ENCODE assay signal across 8 cellular contexts in the genomic region with DNA sequence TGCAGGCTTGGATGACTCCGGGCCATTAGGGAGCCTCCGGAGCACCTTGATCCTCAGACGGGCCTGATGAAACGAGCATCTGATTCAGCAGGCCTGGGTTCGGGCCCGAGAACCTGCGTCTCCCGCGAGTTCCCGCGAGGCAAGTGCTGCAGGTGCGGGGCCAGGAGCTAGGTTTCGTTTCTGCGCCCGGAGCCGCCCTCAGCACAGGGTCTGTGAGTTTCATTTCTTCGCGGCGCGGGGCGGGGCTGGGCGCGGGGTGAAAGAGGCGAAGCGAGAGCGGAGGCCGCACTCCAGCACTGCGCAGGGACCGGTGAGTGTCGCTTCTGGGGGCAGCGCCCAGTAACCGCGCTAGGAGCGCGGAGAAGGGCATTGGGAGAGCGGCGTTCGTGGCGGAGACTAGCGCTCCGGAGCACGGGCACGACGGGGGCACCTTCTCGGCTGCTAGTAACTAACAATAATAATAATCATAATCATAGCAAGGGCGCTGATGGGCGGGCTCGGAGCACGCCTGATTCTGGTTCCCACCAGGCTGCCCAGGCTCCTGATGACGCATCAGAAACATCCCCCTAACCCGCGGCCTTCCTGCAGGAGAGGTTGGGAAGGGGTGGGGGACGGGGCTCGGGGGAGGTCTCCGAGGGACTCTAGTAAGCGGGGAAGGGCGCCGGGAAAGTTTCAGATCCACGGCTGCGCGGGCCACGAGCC. TPM values are rescaled to one million over a fixed set of nuclear protein-coding genes. Genes with fewer than 3 reads are reported as not detected.
A peak's percentile ranks its signal among the peaks of the same experiment; 100 is the strongest.
DNase-seq lines count a peak whose midpoint lies in the region; ATAC-seq and TF ChIP-seq lines count a peak whose summit lies in the region.

A gene with protein sequence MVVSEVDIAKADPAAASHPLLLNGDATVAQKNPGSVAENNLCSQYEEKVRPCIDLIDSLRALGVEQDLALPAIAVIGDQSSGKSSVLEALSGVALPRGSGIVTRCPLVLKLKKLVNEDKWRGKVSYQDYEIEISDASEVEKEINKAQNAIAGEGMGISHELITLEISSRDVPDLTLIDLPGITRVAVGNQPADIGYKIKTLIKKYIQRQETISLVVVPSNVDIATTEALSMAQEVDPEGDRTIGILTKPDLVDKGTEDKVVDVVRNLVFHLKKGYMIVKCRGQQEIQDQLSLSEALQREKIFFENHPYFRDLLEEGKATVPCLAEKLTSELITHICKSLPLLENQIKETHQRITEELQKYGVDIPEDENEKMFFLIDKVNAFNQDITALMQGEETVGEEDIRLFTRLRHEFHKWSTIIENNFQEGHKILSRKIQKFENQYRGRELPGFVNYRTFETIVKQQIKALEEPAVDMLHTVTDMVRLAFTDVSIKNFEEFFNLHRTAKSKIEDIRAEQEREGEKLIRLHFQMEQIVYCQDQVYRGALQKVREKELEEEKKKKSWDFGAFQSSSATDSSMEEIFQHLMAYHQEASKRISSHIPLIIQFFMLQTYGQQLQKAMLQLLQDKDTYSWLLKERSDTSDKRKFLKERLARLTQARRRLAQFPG (plus strand): TSS at position 286 of the 702 bp plus-strand sequence. CDS start 5,832 bp downstream, outside the sequence.

- CTCF ChIA-PET in activated CD4-positive, alpha-beta T cell treated with anti-CD3 and anti-CD28 coated beads, Interleukin-2, amount 10 ng/mL, durations not matched to agents 7 days and 5 days (lab: Charles Lee), result interaction anchor here (2.3 kb wide), 1 partner anchor 14 kb away, joined by 9 read pairs; no protein-coding TSS in a partner anchor

- in situ Hi-C loops in HAP-1 (cut with MboI; ENCODE audit: low sequenced_read_pairs), result no loop called here

- 2% methylated on average over 61 of the region's 62 CpGs for WGBS in HUES64

- H3K4me1 ChIP-seq in CD4-positive, CD25-positive, alpha-beta regulatory T cell (ENCODE audit: control insufficient read depth, insufficient read depth, low read length, poor library complexity, severe bottlenecking), result peaks cover 25% of the 10 kb centered on the region
- H3K4me1 ChIP-seq in HUES64 (ENCODE audit: insufficient read depth, low read length) (peaks cover 4% of the 10 kb centered on the region; the same call in 1 of the 2 replicates), lower lobe of right lung (peaks cover 36% of the 10 kb centered on the region), HAP-1 (no peaks in the 10 kb centered on the region)

- no peaks in the 10 kb centered on the region for H3K9me3 ChIP-seq in CD4-positive, CD25-positive, alpha-beta regulatory T cell (ENCODE audit: control insufficient read depth in 2 of 2, low read length in 2 of 2)
- no peaks in the 10 kb centered on the region for H3K9me3 ChIP-seq in HUES64 (ENCODE audit: insufficient read depth, low read depth, low read length)
- H3K9me3 ChIP-seq in lower lobe of right lung, result no peaks in the 10 kb centered on the region
- H3K9me3 ChIP-seq in HAP-1, result no peaks in the 10 kb centered on the region; the same call in 1 of the 2 replicates

- intact Hi-C loops in lower lobe of right lung (cut with DNase I), result no loop called here

- peak within 1 kb of the TSS; percentile 85 for H3K4me3 ChIP-seq in CD4-positive, CD25-positive, alpha-beta regulatory T cell (ENCODE audit: low read depth, low read length)
- H3K4me3 ChIP-seq in HUES64 (ENCODE audit: low read length), result peak within 1 kb of the TSS; percentile 70
- H3K4me3 ChIP-seq in lower lobe of right lung, result peak within 1 kb of the TSS; percentile 81
- H3K4me3 ChIP-seq in HAP-1, result no peak within 1 kb of the TSS

- peak within 1 kb of the TSS; percentile 97 to 99 (median 98) for H3K4me3 Mint-ChIP-seq in CD4-positive, CD25-positive, alpha-beta regulatory T cell
- H3K4me3 Mint-ChIP-seq in activated CD4-positive, alpha-beta T cell treated with anti-CD3 and anti-CD28 coated beads, Interleukin-2, amount 10 ng/mL, durations not matched to agents 7 days and 5 days, result peak within 1 kb of the TSS; percentile 96

- peaks cover 19 to 71% (median 46%) of the 10 kb centered on the region in 4 donors for H3K4me1 Mint-ChIP-seq in CD4-positive, CD25-positive, alpha-beta regulatory T cell
- H3K4me1 Mint-ChIP-seq in activated CD4-positive, alpha-beta T cell treated with anti-CD3 and anti-CD28 coated beads, Interleukin-2, amount 10 ng/mL, durations not matched to agents 7 days and 5 days, result peaks cover 76% of the 10 kb centered on the region

- H3K36me3 ChIP-seq in CD4-positive, CD25-positive, alpha-beta regulatory T cell (ENCODE audit: control insufficient read depth, insufficient read depth, low read length), result peaks cover 26% of the 10 kb centered on the region
- H3K36me3 ChIP-seq in HUES64 (ENCODE audit: insufficient read depth, low read length) (no peaks in the 10 kb centered on the region), lower lobe of right lung (peaks cover 31% of the 10 kb centered on the region), HAP-1 (replicated peaks) (no peaks in the 10 kb centered on the region)

- no peaks in the 10 kb centered on the region for H3K27me3 ChIP-seq in CD4-positive, CD25-positive, alpha-beta regulatory T cell (ENCODE audit: control insufficient read depth, insufficient read depth, low read length)
- H3K27me3 ChIP-seq in HUES64 (ENCODE audit: insufficient read depth, low read length) (peaks cover 63% of the 10 kb centered on the region), lower lobe of right lung (ENCODE audit: low read depth) (no peaks in the 10 kb centered on the region), HAP-1 (ENCODE audit: low read depth) (no peaks in the 10 kb centered on the region)

- peaks cover 18% of the 10 kb centered on the region for H3K36me3 Mint-ChIP-seq in CD4-positive, CD25-positive, alpha-beta regulatory T cell
- peaks cover 71% of the 10 kb centered on the region for H3K36me3 Mint-ChIP-seq in activated CD4-positive, alpha-beta T cell treated with anti-CD3 and anti-CD28 coated beads, Interleukin-2, amount 10 ng/mL, durations not matched to agents 7 days and 5 days (ENCODE audit: low read depth)

- peak within 1 kb of the TSS; percentile 79 for H3K27ac ChIP-seq in CD4-positive, CD25-positive, alpha-beta regulatory T cell (ENCODE audit: insufficient read depth, low read length, poor library complexity, severe bottlenecking)
- H3K27ac ChIP-seq in HUES64 (ENCODE audit: low read depth, low read length) (no peak within 1 kb of the TSS), lower lobe of right lung (peak within 1 kb of the TSS; percentile 89)

- peak; percentile 73 to 94 (median 88) for DNase-seq in CD4-positive, CD25-positive, alpha-beta regulatory T cell
- DNase-seq in activated CD4-positive, alpha-beta T cell treated with anti-CD3 and anti-CD28 coated beads, Interleukin-2, amount 10 ng/mL, durations not matched to agents 7 days and 5 days, result peak; percentile 97
- DNase-seq in dermis blood vessel endothelial cell (peak; percentile 58), lower lobe of right lung (peak; percentile 94), HAP-1 (ENCODE audit: low spot score in 2 of 2) (no peak)
- peak; percentile 80 to 82 for DNase-seq in stimulated activated CD4-positive, alpha-beta T cell treated with anti-CD3 and anti-CD28 coated beads, Interleukin-4, amount 100 ng/mL, for 48 hours (ENCODE audit: low read depth in 2 of 2)

- POLR2A ChIA-PET in activated CD4-positive, alpha-beta T cell treated with anti-CD3 and anti-CD28 coated beads, Interleukin-2, amount 10 ng/mL, durations not matched to agents 7 days and 5 days (lab: Charles Lee), result interaction anchor here (0.8 to 2.4 kb wide), 3 partner anchors 56 to 64 kb away, joined by 3 to 7 read pairs (median 7); a partner anchor contains a TSS

- peak within 1 kb of the TSS; percentile 52 for H3K9ac ChIP-seq in HUES64 (ENCODE audit: low read depth, low read length)

- H3K27ac Mint-ChIP-seq in CD4-positive, CD25-positive, alpha-beta regulatory T cell, result peak within 1 kb of the TSS; percentile 98 to 100 (median 98)
- peak within 1 kb of the TSS; percentile 100 for H3K27ac Mint-ChIP-seq in activated CD4-positive, alpha-beta T cell treated with anti-CD3 and anti-CD28 coated beads, Interleukin-2, amount 10 ng/mL, durations not matched to agents 7 days and 5 days

- no peaks in the 10 kb centered on the region for H3K9me3 Mint-ChIP-seq in CD4-positive, CD25-positive, alpha-beta regulatory T cell
- H3K9me3 Mint-ChIP-seq in activated CD4-positive, alpha-beta T cell treated with anti-CD3 and anti-CD28 coated beads, Interleukin-2, amount 10 ng/mL, durations not matched to agents 7 days and 5 days, result peaks cover 3% of the 10 kb centered on the region

- no peak for TF ChIP-seq CTCF in lower lobe of right lung (IDR thresholded peaks at IDR 0.05)

- peak; percentile 92 to 95 for ATAC-seq in CD4-positive, CD25-positive, alpha-beta regulatory T cell (ENCODE audit: low read depth in 2 of 2)
- ATAC-seq in GM19463 (IDR thresholded peaks at IDR 0.05; ENCODE audit: unreplicated experiment), result peak; percentile 87
- ATAC-seq in lower lobe of right lung, result peak; percentile 96

- no peaks in the 10 kb centered on the region for H3K27me3 Mint-ChIP-seq in CD4-positive, CD25-positive, alpha-beta regulatory T cell
- H3K27me3 Mint-ChIP-seq in activated CD4-positive, alpha-beta T cell treated with anti-CD3 and anti-CD28 coated beads, Interleukin-2, amount 10 ng/mL, durations not matched to agents 7 days and 5 days, result no peaks in the 10 kb centered on the region

RNA-seq across cellular contexts. Expression of the gene that starts here (rescaled TPM):
- 111 TPM for total RNA-seq in CD4-positive, CD25-positive, alpha-beta regulatory T cell
- polyA plus RNA-seq in CD4-positive, CD25-positive, alpha-beta regulatory T cell, result 100 to 1,000 TPM in 1 of 4 donors, 10 to 100 TPM in 3; 82.5 to 137 (median 89.4) TPM
- 2.8 TPM for polyA plus RNA-seq in HUES64 (2013, experiment 1 of 2)
- polyA plus RNA-seq in HUES64 (2013, experiment 2 of 2), result 2.5 TPM
- total RNA-seq in activated CD4-positive, alpha-beta T cell treated with anti-CD3 and anti-CD28 coated beads, Interleukin-2, amount 10 ng/mL, durations not matched to agents 7 days and 5 days, result 100 to 1,000 TPM; 722 to 723 TPM
- total RNA-seq in dermis blood vessel endothelial cell (10.0 and 10.4 TPM in 2 replicates), lower lobe of right lung (211 TPM)

Comparison
In these comparisons a context has a peak if more than half of its experiments do, and no peak if none do; other contexts are left out.
1. DNase-seq: peak in CD4-positive, CD25-positive, alpha-beta regulatory T cell (3 of 3), activated CD4-positive, alpha-beta T cell treated with anti-CD3 and anti-CD28 coated beads, Interleukin-2, amount 10 ng/mL, durations not matched to agents 7 days and 5 days (single experiment), dermis blood vessel endothelial cell (single experiment), lower lobe of right lung (single experiment) and stimulated activated CD4-positive, alpha-beta T cell treated with anti-CD3 and anti-CD28 coated beads, Interleukin-4, amount 100 ng/mL, for 48 hours (2 of 2); none in HAP-1 (0 of 2).
2. Peak in every context shown above with its lines, with median percentiles within 50 percentile points of each other: ATAC-seq.